19 cellular contexts compared by ENCODE assay signal in the genomic region with DNA sequence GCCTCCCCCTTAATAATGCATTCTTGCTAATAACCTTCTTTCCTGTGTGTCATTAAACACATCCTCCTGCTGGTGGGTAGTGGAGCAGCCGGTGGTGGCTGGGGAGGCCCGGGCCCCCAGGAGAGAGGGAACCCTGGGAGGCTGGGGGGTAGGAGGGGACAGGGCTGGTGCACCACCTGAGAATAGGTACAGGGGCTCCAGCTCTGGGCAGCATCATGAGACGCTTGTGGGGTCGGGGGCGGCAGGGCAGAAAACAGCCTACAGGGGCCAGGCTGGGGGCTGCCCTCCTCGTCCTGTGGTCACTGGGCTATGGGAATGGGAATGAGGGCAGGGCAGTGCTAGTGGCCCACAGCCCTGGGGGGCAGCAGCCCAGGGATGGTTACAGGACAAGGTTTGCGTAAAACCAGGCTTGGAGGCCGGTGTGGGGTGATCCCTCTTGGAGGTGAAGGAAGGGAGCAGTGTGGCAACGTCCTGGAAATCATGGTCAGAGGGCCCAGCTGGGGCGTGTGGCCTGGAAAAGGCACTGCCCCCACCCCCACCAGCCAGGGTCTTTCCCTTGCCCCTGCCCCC. TPM values are rescaled to one million over a fixed set of nuclear protein-coding genes. Genes with fewer than 3 reads are reported as not detected.
DNase-seq lines count a peak whose midpoint lies in the region; ATAC-seq, FAIRE-seq and TF ChIP-seq lines count a peak whose summit lies in the region.
"Had no signal": no experiment of that assay in that cellular context is flagged by ENCODE, and none has a peak within 500 bp of the region (broad histone marks: within the 10 kb centered on the region; RNA-seq: fewer than 3 reads in every experiment).

No MANE protein-coding gene starts in this region.

- POLR2A ChIA-PET in HEK293 (lab: Yijun Ruan, JAX), result no interaction called here
- POLR2A ChIA-PET in K562 (lab: Yijun Ruan, JAX), result interaction anchor here (0.8 to 1.6 kb wide), 2 partner anchors 37 to 122 kb away, joined by 4 to 6 read pairs; no protein-coding TSS in a partner anchor

- H3K4me1 ChIP-seq in BLaER1 (peaks cover 53% of the 10 kb centered on the region), HEK293 (ENCODE audit: control insufficient read depth, insufficient read depth, low read length) (peaks cover 2% of the 10 kb centered on the region; the same call in 1 of the 2 replicates), K562 (replicated peaks in 1 of 2; ENCODE audit: control insufficient read depth in 2 of 2, insufficient read depth in 2 of 2, low read length in 2 of 2) (peaks cover 0 to 34% of the 10 kb centered on the region in 2 experiments; a peak in 1 of 5 replicates), smooth muscle cell (ENCODE audit: low read depth) (no peaks in the 10 kb centered on the region)
- H3K4me1 ChIP-seq: BE2C had no signal

- CTCF ChIA-PET in HEK293 (lab: Yijun Ruan, JAX) (interaction anchor here (1.0 kb wide), 1 partner anchor 12 kb away, joined by 3 read pairs; no protein-coding TSS in a partner anchor), K562 (lab: Yijun Ruan, JAX; ENCODE audit: low intra/inter-chr PET ratio) (interaction anchor here (1.5 kb wide), 1 partner anchor 13 kb away, joined by 4 read pairs; no protein-coding TSS in a partner anchor)

- no peak for TF ChIP-seq EP300 in K562 (IDR thresholded peaks at IDR 0.05; ENCODE audit: low read length)

- H2AFZ ChIP-seq in K562 (ENCODE audit: low read depth, low read length) (no peak overlapping the region), smooth muscle cell (ENCODE audit: low read depth) (no peak overlapping the region)

- TF ChIP-seq CTCF in HEK293 (tag by site-specific recombination; IDR thresholded peaks at IDR 0.05) (no peak), K562 (IDR thresholded peaks at IDR 0.05 in 2 of 3, conservative IDR thresholded peaks at IDR 0.05 in 1 of 3; ENCODE audit: insufficient read depth in 2 of 3, low read depth in 1 of 3, low read length in 3 of 3) (no peak), smooth muscle cell (IDR thresholded peaks at IDR 0.05; ENCODE audit: borderline replicate concordance, insufficient read depth, poor library complexity, severe bottlenecking) (no peak)

- peak overlapping the region; percentile 38; the same call in 1 of the 2 replicates for H3K27ac ChIP-seq in BLaER1
- no peak overlapping the region for H3K27ac ChIP-seq in HEK293 (ENCODE audit: extremely low read depth, low read depth, low read length)
- no peak overlapping the region for H3K27ac ChIP-seq in K562 (ENCODE audit: extremely low read depth, low read depth, low read length)
- no peak overlapping the region for H3K27ac ChIP-seq in smooth muscle cell (ENCODE audit: low read depth)
- H3K27ac ChIP-seq: KMS-11 had no signal

- in situ Hi-C loops in K562 (cut with MboI), result loop anchor here (25.0 kb wide), 1 partner anchor 518 kb away; no protein-coding TSS in a partner anchor

- no peak for TF ChIP-seq RAD21 in K562 (CRISPR knock-in tag; conservative IDR thresholded peaks at IDR 0.05 in 1 of 2, IDR thresholded peaks at IDR 0.05 in 1 of 2)

- FAIRE-seq in K562 (lab: Jason Lieb, UNC), result no peak
- FAIRE-seq: GM12878 had no signal

- no TSS peak for BruUV-seq in K562 (replicated peaks; lab: Mats Ljungman, UMichigan)

- ATAC-seq in K562 (no peak), GM18868 (IDR thresholded peaks at IDR 0.05; ENCODE audit: unreplicated experiment) (no peak), Right ventricle myocardium superior (ENCODE audit: poor library complexity) (no peak)
- ATAC-seq: GM12878, HCT116 had no signal

- no peaks in the 10 kb centered on the region for H3K9me3 ChIP-seq in BLaER1
- H3K9me3 ChIP-seq in HEK293 (ENCODE audit: control insufficient read depth, insufficient read depth, low read depth, low read length), result no peaks in the 10 kb centered on the region
- H3K9me3 ChIP-seq in K562 (replicated peaks; ENCODE audit: control insufficient read depth, insufficient read depth, low read depth, low read length), result no peaks in the 10 kb centered on the region
- H3K9me3 ChIP-seq in smooth muscle cell (replicated peaks; ENCODE audit: low read depth), result no peaks in the 10 kb centered on the region
- H3K9me3 ChIP-seq: BE2C had no signal

- WGBS in K562 (ENCODE audit: insufficient coverage, low coverage, missing lambda C conversion rate), result 6% methylated on average over 10 of the region's 10 CpGs
- 85% methylated on average over 10 of the region's 10 CpGs for WGBS in smooth muscle cell (ENCODE audit: low lambda C conversion rate)

- H3K9ac ChIP-seq in BLaER1 (no peak overlapping the region), K562 (ENCODE audit: insufficient read depth in 1 of 2, low read depth in 2 of 2, low read length in 2 of 2) (no peak overlapping the region), smooth muscle cell (ENCODE audit: low read depth) (no peak overlapping the region)
- H3K9ac ChIP-seq: KMS-11 had no signal

- H4K20me1 ChIP-seq in BLaER1 (no peaks in the 10 kb centered on the region), K562 (replicated peaks; ENCODE audit: control insufficient read depth, insufficient read depth, low read length) (peaks cover 43% of the 10 kb centered on the region; the same call in 1 of the 2 replicates), smooth muscle cell (ENCODE audit: low read depth) (no peaks in the 10 kb centered on the region)

- H3K4me3 ChIP-seq in BLaER1, result no peak overlapping the region
- no peak overlapping the region for H3K4me3 ChIP-seq in HEK293 (ENCODE audit: low read depth, low read length)
- H3K4me3 ChIP-seq in K562, result no peak overlapping the region
- no peak overlapping the region for H3K4me3 ChIP-seq in smooth muscle cell
- H3K4me3 ChIP-seq: GM12878 had no signal

- intact Hi-C loops in K562 (cut with micrococcal nuclease), result loop anchor here (5.0 kb wide), 1 partner anchor 38 kb away; no protein-coding TSS in a partner anchor
- intact Hi-C loops in Right ventricle myocardium superior (cut with DNase I), result no loop called here

- no peaks in the 10 kb centered on the region for H3K9me1 ChIP-seq in K562 (ENCODE audit: control insufficient read depth, insufficient read depth, low read length)

- H3K4me2 ChIP-seq in BLaER1 (peak overlapping the region; percentile 66), K562 (ENCODE audit: insufficient read depth, low read length) (no peak overlapping the region), smooth muscle cell (no peak overlapping the region)
- H3K4me2 ChIP-seq: KMS-11 had no signal

- H3K27me3 ChIP-seq in BLaER1, result no peaks in the 10 kb centered on the region
- peaks cover 68 to 91% of the 10 kb centered on the region in 2 experiments; a peak in 4 of 5 replicates for H3K27me3 ChIP-seq in K562 (ENCODE audit: control insufficient read depth in 2 of 2, insufficient read depth in 2 of 2, low read length in 2 of 2)
- no peaks in the 10 kb centered on the region for H3K27me3 ChIP-seq in smooth muscle cell (ENCODE audit: low read depth)
- H3K27me3 ChIP-seq: BE2C had no signal

- DNase-seq in K562 (ENCODE audit: extremely low read depth in 1 of 4, low spot score in 3 of 4), result no peak
- DNase-seq in smooth muscle cell (lab: John Stamatoyannopoulos, UW; ENCODE audit: unreplicated experiment), result no peak
- DNase-seq in Right ventricle myocardium superior, result no peak
- DNase-seq: ACHN; BE2C; CD4-positive, alpha-beta memory T cell; DMS153; DMS79 treated with DMSO at 0.1 percent for 48 hours; GOT3; H7 had no signal

- TF ChIP-seq POLR2A in K562 (conservative IDR thresholded peaks at IDR 0.05), result no peak

- H3K79me2 ChIP-seq in K562 (ENCODE audit: control insufficient read depth, insufficient read depth, low read length), result no peaks in the 10 kb centered on the region
- no peaks in the 10 kb centered on the region for H3K79me2 ChIP-seq in smooth muscle cell (ENCODE audit: low read depth)

- H3K36me3 ChIP-seq in BLaER1 (no peaks in the 10 kb centered on the region), HEK293 (ENCODE audit: control insufficient read depth in 2 of 2, insufficient read depth in 1 of 2, low read length in 2 of 2) (no peaks in the 10 kb centered on the region), K562 (ENCODE audit: control insufficient read depth, insufficient read depth, low read length) (no peaks in the 10 kb centered on the region), smooth muscle cell (ENCODE audit: low read depth) (no peaks in the 10 kb centered on the region)
- H3K36me3 ChIP-seq: BE2C had no signal

- no peaks in the 10 kb centered on the region for H3F3A ChIP-seq in smooth muscle cell (ENCODE audit: low read depth)

RNA-seq across cellular contexts. Expression of a gene that starts 18.5 kb away (rescaled TPM):
- total RNA-seq in K562 (2011; cell fraction: chromatin; rRNA removed; ENCODE audit: low replicate concordance), result not detected in 2 replicates
- not detected in 2 replicates for total RNA-seq in K562 (2011; cell fraction: nucleolus; rRNA removed)
- total RNA-seq in K562 (2011; cell fraction: nucleoplasm; rRNA removed), result not detected in 2 replicates
- total RNA-seq in K562 (2014; rRNA removed) (not detected in 2 replicates), K562 (2014; rRNA removed; fragmentation: Illumina TruSeq; extraction: Trizol) (not detected in 2 replicates), K562 (2015; rRNA removed; fragmentation: Illumina TruSeq; extraction: Trizol) (not detected in 2 replicates), K562 (2021) (not detected in 2 replicates), smooth muscle cell (not detected in 2 replicates), Right ventricle myocardium superior (0.30 TPM)
- polyA plus RNA-seq in K562 (2011; rRNA removed) (not detected in 2 replicates), K562 (2014; fragmentation: Illumina TruSeq; extraction: Trizol) (not detected in 2 replicates), K562 (2014; fragmentation: Nextera tagmentation; extraction: Ambion mirVana) (not detected), K562 (2014; rRNA removed) (not detected in 2 replicates), smooth muscle cell (not detected in 2 replicates)
- polyA plus RNA-seq in K562 (2011; cell fraction: cytosol; rRNA removed), result not detected in 2 replicates
- polyA plus RNA-seq in K562 (2011; cell fraction: nucleus; rRNA removed), result not detected in 2 replicates
- 0.26 TPM in 1 of 2 replicates, not detected in the other for polyA plus RNA-seq in K562 (2012)
- polyA minus RNA-seq in K562 (2011; rRNA and poly(A)+ RNA removed), result not detected in 2 replicates
- not detected in 2 replicates for polyA minus RNA-seq in K562 (2011; cell fraction: cytosol; rRNA and poly(A)+ RNA removed)
- polyA minus RNA-seq in K562 (2011; cell fraction: nucleus; rRNA and poly(A)+ RNA removed), result not detected in 2 replicates
- total RNA-seq: A172; CD4-positive, alpha-beta memory T cell; G401; GM12878; H7 had no signal
- polyA plus RNA-seq: CD14-positive monocyte; CD4-positive, alpha-beta memory T cell; GM12878 had no signal

RNA-seq across cellular contexts. Expression of a gene that starts 37.7 kb away (rescaled TPM):
- total RNA-seq in K562 (2011; cell fraction: chromatin; rRNA removed; ENCODE audit: low replicate concordance), result 77.3 and 229 TPM in 2 replicates
- total RNA-seq in K562 (2011; cell fraction: nucleolus; rRNA removed), result 110 and 113 TPM in 2 replicates
- 89.5 and 103 TPM in 2 replicates for total RNA-seq in K562 (2011; cell fraction: nucleoplasm; rRNA removed)
- total RNA-seq in K562 (2014; rRNA removed) (16.4 and 27.9 TPM in 2 replicates), K562 (2014; rRNA removed; fragmentation: Illumina TruSeq; extraction: Trizol) (4.5 and 7.5 TPM in 2 replicates), K562 (2015; rRNA removed; fragmentation: Illumina TruSeq; extraction: Trizol) (9.8 and 11.3 TPM in 2 replicates), K562 (2021) (99.5 and 109 TPM in 2 replicates), smooth muscle cell (5.2 and 12.7 TPM in 2 replicates), Right ventricle myocardium superior (39.2 TPM)
- polyA plus RNA-seq in K562 (2011; rRNA removed) (21.3 and 39.4 TPM in 2 replicates), K562 (2014; fragmentation: Illumina TruSeq; extraction: Trizol) (34.6 and 58.2 TPM in 2 replicates), K562 (2014; fragmentation: Nextera tagmentation; extraction: Ambion mirVana) (under 1 TPM; 0.04 to 0.15 TPM), K562 (2014; rRNA removed) (74.5 and 108 TPM in 2 replicates), smooth muscle cell (53.9 and 67.0 TPM in 2 replicates)
- 30.5 and 34.1 TPM in 2 replicates for polyA plus RNA-seq in K562 (2011; cell fraction: cytosol; rRNA removed)
- polyA plus RNA-seq in K562 (2011; cell fraction: nucleus; rRNA removed), result 388 and 500 TPM in 2 replicates
- polyA plus RNA-seq in K562 (2012), result 47.3 and 69.3 TPM in 2 replicates
- polyA minus RNA-seq in K562 (2011; rRNA and poly(A)+ RNA removed), result 5.1 and 6.4 TPM in 2 replicates
- 26.3 and 42.5 TPM in 2 replicates for polyA minus RNA-seq in K562 (2011; cell fraction: cytosol; rRNA and poly(A)+ RNA removed)
- polyA minus RNA-seq in K562 (2011; cell fraction: nucleus; rRNA and poly(A)+ RNA removed), result 38.9 and 55.3 TPM in 2 replicates

RNA-seq across cellular contexts. Expression of a gene that starts 52.3 kb away (rescaled TPM):
- 249 and 785 TPM in 2 replicates for total RNA-seq in K562 (2011; cell fraction: chromatin; rRNA removed; ENCODE audit: low replicate concordance)
- 623 and 778 TPM in 2 replicates for total RNA-seq in K562 (2011; cell fraction: nucleolus; rRNA removed)
- 344 and 378 TPM in 2 replicates for total RNA-seq in K562 (2011; cell fraction: nucleoplasm; rRNA removed)
- total RNA-seq in K562 (2014; rRNA removed), result 203 and 254 TPM in 2 replicates
- 31.5 and 47.4 TPM in 2 replicates for total RNA-seq in K562 (2014; rRNA removed; fragmentation: Illumina TruSeq; extraction: Trizol)
- total RNA-seq in K562 (2015; rRNA removed; fragmentation: Illumina TruSeq; extraction: Trizol), result 151 and 170 TPM in 2 replicates
- 222 and 242 TPM in 2 replicates for total RNA-seq in K562 (2021)
- 102 and 189 TPM in 2 replicates for polyA plus RNA-seq in K562 (2011; rRNA removed)
- polyA plus RNA-seq in K562 (2011; cell fraction: cytosol; rRNA removed), result 155 and 253 TPM in 2 replicates
- polyA plus RNA-seq in K562 (2011; cell fraction: nucleus; rRNA removed), result 1,476 and 1,701 TPM in 2 replicates
- 173 and 189 TPM in 2 replicates for polyA plus RNA-seq in K562 (2012)
- polyA plus RNA-seq in K562 (2014; fragmentation: Illumina TruSeq; extraction: Trizol), result 140 and 177 TPM in 2 replicates
- polyA plus RNA-seq in K562 (2014; fragmentation: Nextera tagmentation; extraction: Ambion mirVana), result 1 to 10 TPM; 1.6 to 6.6 TPM
- polyA plus RNA-seq in K562 (2014; rRNA removed), result 258 and 265 TPM in 2 replicates
- polyA minus RNA-seq in K562 (2011; rRNA and poly(A)+ RNA removed), result 57.9 and 72.9 TPM in 2 replicates
- 87.3 and 128 TPM in 2 replicates for polyA minus RNA-seq in K562 (2011; cell fraction: cytosol; rRNA and poly(A)+ RNA removed)
- polyA minus RNA-seq in K562 (2011; cell fraction: nucleus; rRNA and poly(A)+ RNA removed), result 286 and 369 TPM in 2 replicates
- total RNA-seq in smooth muscle cell, result 21.1 and 25.9 TPM in 2 replicates
- polyA plus RNA-seq in smooth muscle cell, result 32.1 and 38.9 TPM in 2 replicates
- total RNA-seq in Right ventricle myocardium superior, result 21.9 TPM

RNA-seq across cellular contexts. Expression of a gene that starts 53.4 kb away (rescaled TPM):
- 525 and 801 TPM in 2 replicates for total RNA-seq in K562 (2011; cell fraction: chromatin; rRNA removed; ENCODE audit: low replicate concordance)
- 523 and 591 TPM in 2 replicates for total RNA-seq in K562 (2011; cell fraction: nucleolus; rRNA removed)
- 545 and 554 TPM in 2 replicates for total RNA-seq in K562 (2011; cell fraction: nucleoplasm; rRNA removed)
- total RNA-seq in K562 (2014; rRNA removed) (2,045 and 2,260 TPM in 2 replicates), K562 (2014; rRNA removed; fragmentation: Illumina TruSeq; extraction: Trizol) (1,191 and 1,409 TPM in 2 replicates), K562 (2015; rRNA removed; fragmentation: Illumina TruSeq; extraction: Trizol) (1,591 and 1,659 TPM in 2 replicates), K562 (2021) (1,289 and 1,311 TPM in 2 replicates), smooth muscle cell (278 and 331 TPM in 2 replicates), Right ventricle myocardium superior (32.7 TPM)
- polyA plus RNA-seq in K562 (2011; rRNA removed) (1,082 and 1,351 TPM in 2 replicates), K562 (2014; fragmentation: Illumina TruSeq; extraction: Trizol) (1,518 and 1,621 TPM in 2 replicates), K562 (2014; fragmentation: Nextera tagmentation; extraction: Ambion mirVana) (100 to 1,000 TPM; 162 to 207 TPM), K562 (2014; rRNA removed) (2,237 and 2,891 TPM in 2 replicates), smooth muscle cell (196 and 235 TPM in 2 replicates)
- polyA plus RNA-seq in K562 (2011; cell fraction: cytosol; rRNA removed), result 950 and 1,655 TPM in 2 replicates
- 1,008 and 1,512 TPM in 2 replicates for polyA plus RNA-seq in K562 (2011; cell fraction: nucleus; rRNA removed)
- 795 and 1,074 TPM in 2 replicates for polyA plus RNA-seq in K562 (2012)
- 896 and 959 TPM in 2 replicates for polyA minus RNA-seq in K562 (2011; rRNA and poly(A)+ RNA removed)
- polyA minus RNA-seq in K562 (2011; cell fraction: cytosol; rRNA and poly(A)+ RNA removed), result 618 and 835 TPM in 2 replicates
- 183 and 414 TPM in 2 replicates for polyA minus RNA-seq in K562 (2011; cell fraction: nucleus; rRNA and poly(A)+ RNA removed)
